Comparison of ENCODE assay signal across 8 cellular contexts in genomic region chr11:121464352-121464946, GRCh38. TPM values are rescaled to one million over a fixed set of nuclear protein-coding genes. Genes with fewer than 3 reads are reported as not detected.
A peak's percentile ranks its signal among the peaks of the same experiment; 100 is the strongest.
DNase-seq lines count a peak whose midpoint lies in the region; ATAC-seq and TF ChIP-seq lines count a peak whose summit lies in the region.

No MANE protein-coding gene starts in this region.

- no TSS peak for BruUV-seq in mammary epithelial cell (replicated peaks; lab: Mats Ljungman, UMichigan)

- intact Hi-C loops in mammary epithelial cell (cut with micrococcal nuclease): loop anchor here (1.0 kb wide), 2 partner anchors 12 to 87 kb away; partner anchors contain the start of genes SORL1 and SORL1-AS1
- intact Hi-C loops in right lobe of liver (cut with DNase I): no loop called here

- H3K27me3 ChIP-seq in mammary epithelial cell (ENCODE audit: insufficient read depth, low read length) (no peaks in the 10 kb centered on the region), right lobe of liver (no peaks in the 10 kb centered on the region)

- peak; percentile 22 for TF ChIP-seq POLR2A in right lobe of liver (IDR thresholded peaks at IDR 0.05)

- H3K9me3 ChIP-seq in mammary epithelial cell (replicated peaks; ENCODE audit: insufficient read depth, low read length) (no peaks in the 10 kb centered on the region), right lobe of liver (no peaks in the 10 kb centered on the region)

- in situ Hi-C loops in mammary epithelial cell (cut with MboI; ENCODE audit: low sequenced_read_pairs in 2 of 2): loop anchor here in 1 of 2 donors (25.0 kb wide), 1 partner anchor 698 kb away; no protein-coding TSS in a partner anchor

- H3K4me1 ChIP-seq in mammary epithelial cell (ENCODE audit: insufficient read depth, low read length) (peaks cover 50% of the 10 kb centered on the region), right lobe of liver (peaks cover 0 to 96% (median 31%) of the 10 kb centered on the region in 4 donors)

- dilution Hi-C loops in mammary epithelial cell (cut with HindIII; ENCODE audit: low sequenced_read_pairs): no loop called here

- no peak for TF ChIP-seq CTCF in AG10803 (conservative IDR thresholded peaks at IDR 0.05; ENCODE audit: low read length)
- no peak for TF ChIP-seq CTCF in mammary epithelial cell (conservative IDR thresholded peaks at IDR 0.05 in 1 of 2, IDR thresholded peaks at IDR 0.05 in 1 of 2; ENCODE audit: extremely low read depth in 1 of 2, insufficient read depth in 1 of 2, low read depth in 1 of 2, low read length in 2 of 2)
- TF ChIP-seq CTCF in right lobe of liver (IDR thresholded peaks at IDR 0.05): no peak

- H3K79me2 ChIP-seq in mammary epithelial cell (ENCODE audit: insufficient read depth, low read length): peaks cover 3% of the 10 kb centered on the region

- H2AFZ ChIP-seq in mammary epithelial cell (ENCODE audit: low read depth, low read length): no peak overlapping the region

- H3K9ac ChIP-seq in mammary epithelial cell (ENCODE audit: insufficient read depth, low read length): no peak overlapping the region

- CTCF ChIA-PET in mammary epithelial cell (lab: Charles Lee; ENCODE audit: low non-redundant PET): no interaction called here

- WGBS in mammary epithelial cell (ENCODE audit: low coverage, missing lambda C conversion rate): 2% methylated on average over 10 of the region's 11 CpGs
- WGBS in right lobe of liver (ENCODE audit: insufficient coverage, low coverage, low lambda C conversion rate, missing lambda C conversion rate): 56% methylated on average over 3 of the region's 11 CpGs

- peak; percentile 89 for DNase-seq in AG10803 (ENCODE audit: low read depth)
- peak; percentile 97 for DNase-seq in HT1080 (ENCODE audit: low read depth)
- peak; percentile 42 to 58 (median 46) for DNase-seq in activated CD4-positive, CD25-positive, alpha-beta regulatory T cell (lab: John Stamatoyannopoulos, UW)
- DNase-seq in mammary epithelial cell: peak; percentile 92
- DNase-seq in right lobe of liver: peak in 1 of 3 donors; percentile 58
- peak; percentile 77 to 82 for DNase-seq in stimulated activated CD8-positive, alpha-beta memory T cell treated with anti-CD3 and anti-CD28 coated beads, Interleukin-2, amount 100 ng/mL, for 48 hours (ENCODE audit: low read depth in 2 of 2)
- no peak for DNase-seq in NCI-H1105 treated with DMSO at 0.1 percent for 48 hours (lab: John Stamatoyannopoulos, UW)

- no peak overlapping the region for H3K4me3 ChIP-seq in AG10803 (ENCODE audit: low read length)
- no peak overlapping the region for H3K4me3 ChIP-seq in mammary epithelial cell (replicated peaks in 1 of 3; ENCODE audit: insufficient read depth in 1 of 3, low read depth in 2 of 3, low read length in 3 of 3)
- no peak overlapping the region for H3K4me3 ChIP-seq in right lobe of liver

- no peaks in the 10 kb centered on the region for H4K20me1 ChIP-seq in mammary epithelial cell (ENCODE audit: insufficient read depth, low read length)

- peak overlapping the region; percentile 54 for H3K4me2 ChIP-seq in mammary epithelial cell (ENCODE audit: insufficient read depth, low read depth, low read length)

- H3K36me3 ChIP-seq in mammary epithelial cell (ENCODE audit: insufficient read depth, low read length): no peaks in the 10 kb centered on the region
- H3K36me3 ChIP-seq in right lobe of liver: no peaks in the 10 kb centered on the region

- H3K27ac ChIP-seq in mammary epithelial cell (ENCODE audit: insufficient read depth, low read depth, low read length) (peak overlapping the region; percentile 87), right lobe of liver (peak overlapping the region; percentile 77 to 97 (median 96))

- peak; percentile 49 for ATAC-seq in GM19467 (IDR thresholded peaks at IDR 0.05; ENCODE audit: unreplicated experiment)
- peak in 3 of 4 donors; percentile 8 to 40 (median 18) for ATAC-seq in right lobe of liver

RNA-seq across cellular contexts. Expression of gene SORL1, which starts 12.3 kb away (rescaled TPM):
- total RNA-seq in HT1080 (2014; rRNA removed; shearing (Covaris generic)): 3.1 and 4.9 TPM in 2 replicates
- 0.17 and 0.25 TPM in 2 replicates for polyA plus RNA-seq in HT1080 (2015; cell fraction: cytosol; rRNA removed)
- polyA plus RNA-seq in HT1080 (2015; cell fraction: nucleus; rRNA removed): 1.3 and 1.4 TPM in 2 replicates
- total RNA-seq in mammary epithelial cell (10 to 100 TPM; 17.5 to 84.3 TPM), right lobe of liver (100 to 1,000 TPM in 2 of 6 experiments, 10 to 100 TPM in 4; 45.2 to 137 (median 73.8) TPM)
- polyA plus RNA-seq in mammary epithelial cell: 57.2 TPM
- polyA minus RNA-seq in mammary epithelial cell: 210 TPM
